In the genomic region with DNA sequence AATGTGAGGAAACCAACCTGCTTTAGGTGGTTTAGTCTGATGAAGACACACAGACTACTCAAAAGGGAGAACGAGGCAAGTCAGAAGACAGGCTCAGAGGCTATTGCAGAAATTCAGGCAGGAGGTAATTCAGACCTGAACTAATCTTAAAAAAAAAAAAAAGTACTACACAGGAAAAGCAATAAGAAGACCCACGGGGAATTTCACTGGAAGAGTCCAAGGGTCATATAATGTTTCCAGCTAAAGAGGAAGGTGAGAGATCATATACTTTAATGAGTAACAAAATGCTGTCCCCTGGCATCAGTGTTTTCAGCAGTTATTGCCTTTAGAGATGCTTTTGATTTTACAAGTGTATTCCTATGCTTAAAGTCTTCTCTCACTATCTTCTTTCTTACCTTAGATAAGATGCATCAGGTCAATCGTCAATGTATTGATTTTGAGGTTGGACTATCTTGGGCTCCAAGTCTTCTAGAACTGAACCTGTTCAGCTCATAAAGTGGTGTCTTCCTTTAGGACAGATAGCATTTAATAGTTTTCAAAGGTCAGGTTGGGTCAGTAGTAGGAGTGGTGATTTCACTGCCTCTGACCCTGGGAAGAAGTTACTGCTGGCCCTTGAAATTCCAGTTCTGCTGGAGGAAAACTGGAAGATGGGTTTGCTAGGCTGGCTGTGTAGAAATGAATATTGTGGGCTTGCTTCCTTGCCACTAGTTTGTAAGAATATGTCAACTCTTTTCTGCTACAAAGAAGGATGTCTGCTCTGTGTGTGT, we compare ENCODE assay signal across 12 cellular contexts.
"Had no signal": no experiment of that assay in that cellular context is flagged by ENCODE, and none has a peak within 500 bp of the region (broad histone marks: within the 10 kb centered on the region; RNA-seq: fewer than 3 reads in every experiment).

No MANE protein-coding gene starts in this region.

- H3K27ac ChIP-seq: foreskin keratinocyte, neural progenitor cell, ovary had no signal

- H3K4me1 Mint-ChIP-seq: neural progenitor cell had no signal

- H3K9ac ChIP-seq: neural progenitor cell had no signal

- H3K4me3 ChIP-seq: neural progenitor cell, ovary had no signal

- H3K4me2 ChIP-seq: neural progenitor cell had no signal

- H3K4me3 Mint-ChIP-seq: neural progenitor cell had no signal

- H3K9me3 ChIP-seq: ovary had no signal

- H3K9me3 Mint-ChIP-seq: neural progenitor cell had no signal

- H3K36me3 ChIP-seq: neural progenitor cell, ovary had no signal

- ATAC-seq: activated CD4-positive, CD25-positive, alpha-beta regulatory T cell treated with anti-CD3 and anti-CD28 coated beads, Interleukin-2, amount 50 U/mL, for 24 hours; foreskin keratinocyte had no signal

- DNase-seq: activated CD4-positive, alpha-beta T cell treated with anti-CD3 and anti-CD28 coated beads, Interleukin-2, amount 50 U/mL, for 1 hour; activated naive CD4-positive, alpha-beta T cell; activated T-cell treated with anti-CD3 and anti-CD28 coated beads for 4 hours; aorta; effector memory CD4-positive, alpha-beta T cell; foreskin keratinocyte; kidney glomerular epithelial cell; ovary; stimulated activated CD4-positive, alpha-beta T cell treated with anti-CD3 and anti-CD28 coated beads, Interleukin-12 subunit alpha, Interleukin-12 subunit beta, amount 100 ng/mL, for 4 hours; stimulated activated CD4-positive, alpha-beta T cell treated with anti-CD3 and anti-CD28 coated beads, Interleukin-2, amount 100 ng/mL, for 24 hours had no signal

- H2AFZ ChIP-seq: neural progenitor cell had no signal

- H3K27ac Mint-ChIP-seq: neural progenitor cell had no signal

- H3K4me1 ChIP-seq: foreskin keratinocyte, neural progenitor cell had no signal

- H3K36me3 Mint-ChIP-seq: neural progenitor cell had no signal

- H3K27me3 ChIP-seq: foreskin keratinocyte, neural progenitor cell, ovary had no signal
